In the genomic region with DNA sequence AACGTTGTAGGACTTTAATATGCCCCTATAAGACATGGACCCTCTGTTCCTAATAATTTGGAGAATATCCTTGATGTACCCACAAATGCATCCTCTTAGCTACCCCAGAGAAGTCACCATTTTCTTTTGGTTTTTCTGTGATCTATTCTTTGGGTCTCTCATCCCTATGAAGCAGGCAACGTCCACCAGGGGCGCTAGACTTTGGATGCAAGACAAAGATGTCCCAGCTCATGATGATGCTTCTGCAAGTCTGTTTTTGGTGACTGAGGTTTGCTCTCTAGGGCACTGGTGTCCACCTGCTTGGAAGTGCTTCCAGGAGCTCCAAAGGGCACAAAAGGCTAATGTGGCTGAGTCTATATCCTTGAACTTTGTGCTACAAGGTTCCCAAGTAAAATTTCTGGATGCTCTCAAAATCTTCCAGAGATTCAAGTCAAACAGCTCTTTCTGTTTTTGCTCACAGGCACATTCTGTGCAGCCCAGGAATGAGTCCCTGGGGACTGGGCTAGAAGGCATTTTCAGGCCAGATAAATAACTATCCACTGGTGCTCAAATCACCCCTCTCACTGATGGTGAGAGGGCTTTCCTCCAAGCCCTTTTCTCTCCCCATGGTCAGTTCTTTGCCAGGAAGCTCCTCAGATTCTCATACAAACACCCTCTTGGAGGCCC, we compare ENCODE assay signal across 8 cellular contexts.
DNase-seq lines count a peak whose midpoint lies in the region; ATAC-seq and TF ChIP-seq lines count a peak whose summit lies in the region.

No MANE protein-coding gene starts in this region.

- no peaks in the 10 kb centered on the region for H3K9me3 Mint-ChIP-seq in HFFc6
- H3K9me3 Mint-ChIP-seq in activated CD4-positive, alpha-beta T cell treated with anti-CD3 and anti-CD28 coated beads, Interleukin-2, amount 10 ng/mL, durations not matched to agents 7 days and 5 days = no peaks in the 10 kb centered on the region

- no peaks in the 10 kb centered on the region for H3K4me1 Mint-ChIP-seq in HFFc6 (ENCODE audit: low read depth)
- H3K4me1 Mint-ChIP-seq in activated CD4-positive, alpha-beta T cell treated with anti-CD3 and anti-CD28 coated beads, Interleukin-2, amount 10 ng/mL, durations not matched to agents 7 days and 5 days = no peaks in the 10 kb centered on the region

- no peaks in the 10 kb centered on the region for H3K27me3 Mint-ChIP-seq in HFFc6 (ENCODE audit: insufficient read depth)
- no peaks in the 10 kb centered on the region for H3K27me3 Mint-ChIP-seq in activated CD4-positive, alpha-beta T cell treated with anti-CD3 and anti-CD28 coated beads, Interleukin-2, amount 10 ng/mL, durations not matched to agents 7 days and 5 days

- POLR2A ChIA-PET in activated CD4-positive, alpha-beta T cell treated with anti-CD3 and anti-CD28 coated beads, Interleukin-2, amount 10 ng/mL, durations not matched to agents 7 days and 5 days (lab: Charles Lee) = no interaction called here

- no peak overlapping the region for H3K27ac Mint-ChIP-seq in HFFc6
- no peak overlapping the region for H3K27ac Mint-ChIP-seq in activated CD4-positive, alpha-beta T cell treated with anti-CD3 and anti-CD28 coated beads, Interleukin-2, amount 10 ng/mL, durations not matched to agents 7 days and 5 days

- H3K4me3 Mint-ChIP-seq in HFFc6 = no peak overlapping the region
- H3K4me3 Mint-ChIP-seq in activated CD4-positive, alpha-beta T cell treated with anti-CD3 and anti-CD28 coated beads, Interleukin-2, amount 10 ng/mL, durations not matched to agents 7 days and 5 days = no peak overlapping the region

- no peaks in the 10 kb centered on the region for H3K36me3 Mint-ChIP-seq in HFFc6 (ENCODE audit: low read depth)
- no peaks in the 10 kb centered on the region for H3K36me3 Mint-ChIP-seq in activated CD4-positive, alpha-beta T cell treated with anti-CD3 and anti-CD28 coated beads, Interleukin-2, amount 10 ng/mL, durations not matched to agents 7 days and 5 days (ENCODE audit: low read depth)

- CTCF ChIA-PET in activated CD4-positive, alpha-beta T cell treated with anti-CD3 and anti-CD28 coated beads, Interleukin-2, amount 10 ng/mL, durations not matched to agents 7 days and 5 days (lab: Charles Lee) = interaction anchor here (1.3 kb wide), 1 partner anchor 29 kb away, joined by 3 read pairs; no protein-coding TSS in a partner anchor

- ATAC-seq in left cardiac atrium = peak in 1 of 2 donors; percentile 68
- no peak for ATAC-seq in stimulated activated naive CD8-positive, alpha-beta T cell treated with anti-CD3 and anti-CD28 coated beads, Interleukin-15, Interleukin-2, amounts not matched to agents 100 U/mL and 50 U/mL, for 24 hours

- peak; percentile 75 for TF ChIP-seq CTCF in HFFc6 (IDR thresholded peaks at IDR 0.05)

- intact Hi-C loops in left cardiac atrium (cut with DNase I) = no loop called here

- DNase-seq in D341Med (ENCODE audit: low spot score) (peak; percentile 28), HFFc6 (no peak), left cardiac atrium (peak; percentile 33), glomerular visceral epithelial cell (ENCODE audit: extremely low spot score) (no peak), NCI-H1092 treated with DMSO at 0.1 percent for 48 hours (lab: John Stamatoyannopoulos, UW) (no peak), SW 1271 (lab: John Stamatoyannopoulos, UW) (no peak)
- peak; percentile 32 for DNase-seq in activated CD4-positive, alpha-beta T cell treated with anti-CD3 and anti-CD28 coated beads, Interleukin-2, amount 10 ng/mL, durations not matched to agents 7 days and 5 days
- DNase-seq in stimulated activated naive CD8-positive, alpha-beta T cell treated with anti-CD3 and anti-CD28 coated beads, Interleukin-15, Interleukin-2, amounts not matched to agents 100 U/mL and 50 U/mL, for 24 hours = peak; percentile 66

Comparison
In these comparisons a context has a peak if more than half of its experiments do, and no peak if none do; other contexts are left out.
1. DNase-seq: peak in D341Med (single experiment), activated CD4-positive, alpha-beta T cell treated with anti-CD3 and anti-CD28 coated beads, Interleukin-2, amount 10 ng/mL, durations not matched to agents 7 days and 5 days (single experiment), left cardiac atrium (single experiment) and stimulated activated naive CD8-positive, alpha-beta T cell treated with anti-CD3 and anti-CD28 coated beads, Interleukin-15, Interleukin-2, amounts not matched to agents 100 U/mL and 50 U/mL, for 24 hours (single experiment); none in HFFc6 (single experiment), glomerular visceral epithelial cell (single experiment), NCI-H1092 treated with DMSO at 0.1 percent for 48 hours (single experiment) and SW 1271 (0 of 2).